Comparison of ENCODE assay signal across 13 cellular contexts in genomic region chr9:125332527-125332926, GRCh38.
DNase-seq lines count a peak whose midpoint lies in the region; ATAC-seq, FAIRE-seq and TF ChIP-seq lines count a peak whose summit lies in the region.
"Had no signal": no experiment of that assay in that cellular context is flagged by ENCODE, and none has a peak within 500 bp of the region (broad histone marks: within the 10 kb centered on the region; RNA-seq: fewer than 3 reads in every experiment).

No MANE protein-coding gene starts in this region.

- no peak for FAIRE-seq in urothelium cell line (lab: Jason Lieb, UNC)
- FAIRE-seq: bronchial epithelial cell had no signal

- TF ChIP-seq EP300 in transverse colon (IDR thresholded peaks at IDR 0.05; ENCODE audit: low read depth) = no peak

- TF ChIP-seq POLR2A in transverse colon (IDR thresholded peaks at IDR 0.05) = no peak

- H3K9me3 ChIP-seq in transverse colon = no peaks in the 10 kb centered on the region
- H3K9me3 ChIP-seq: heart right ventricle had no signal

- TF ChIP-seq CTCF in GM12864 (IDR thresholded peaks at IDR 0.05; ENCODE audit: low read depth, low read length, missing control alignments) (no peak), transverse colon (IDR thresholded peaks at IDR 0.05) (no peak), type B pancreatic cell (conservative IDR thresholded peaks at IDR 0.05) (no peak)

- peaks cover 0 to 57% (median 23%) of the 10 kb centered on the region in 4 donors for H3K36me3 ChIP-seq in transverse colon

- DNase-seq in GM12864 (ENCODE audit: low read depth) (peak; percentile 48), GM19240 (ENCODE audit: insufficient read length, low spot score) (peak; percentile 32), transverse colon (no peak), urothelium cell line (ENCODE audit: low spot score) (no peak), type B pancreatic cell (ENCODE audit: extremely low spot score, unreplicated experiment) (no peak)
- DNase-seq in activated naive CD8-positive, alpha-beta T cell treated with anti-CD3 and anti-CD28 coated beads, Interleukin-2, amount 10 ng/mL, durations not matched to agents 7 days and 5 days = no peak
- DNase-seq: DMS53, heart right ventricle, NCI-H146, nephron progenitor cell had no signal

- 76 to 77% methylated on average over 3 of the region's 3 CpGs for WGBS in transverse colon (ENCODE audit: low coverage in 1 of 2), 2 donors

- no peak overlapping the region for H3K4me3 ChIP-seq in GM12864 (ENCODE audit: low read depth, low read length)
- no peak overlapping the region for H3K4me3 ChIP-seq in transverse colon
- H3K4me3 ChIP-seq: heart right ventricle had no signal

- POLR2A ChIA-PET in activated naive CD8-positive, alpha-beta T cell treated with anti-CD3 and anti-CD28 coated beads, Interleukin-2, amount 10 ng/mL, durations not matched to agents 7 days and 5 days (lab: Charles Lee) = no interaction called here

- ATAC-seq in HG03342 (IDR thresholded peaks at IDR 0.05; ENCODE audit: unreplicated experiment) (peak; percentile 77), GM18873 (IDR thresholded peaks at IDR 0.05; ENCODE audit: low FRiP score, unreplicated experiment) (no peak)
- peak; percentile 68 for ATAC-seq in activated naive CD8-positive, alpha-beta T cell treated with anti-CD3 and anti-CD28 coated beads, Interleukin-2, amount 10 ng/mL, durations not matched to agents 7 days and 5 days (ENCODE audit: low read depth)

- H3K9me3 Mint-ChIP-seq in activated naive CD8-positive, alpha-beta T cell treated with anti-CD3 and anti-CD28 coated beads, Interleukin-2, amount 10 ng/mL, durations not matched to agents 7 days and 5 days = no peaks in the 10 kb centered on the region
- H3K9me3 Mint-ChIP-seq in type B pancreatic cell = no peaks in the 10 kb centered on the region
- H3K9me3 Mint-ChIP-seq: nephron progenitor cell had no signal

- H3K36me3 Mint-ChIP-seq in activated naive CD8-positive, alpha-beta T cell treated with anti-CD3 and anti-CD28 coated beads, Interleukin-2, amount 10 ng/mL, durations not matched to agents 7 days and 5 days = peaks cover 34% of the 10 kb centered on the region
- H3K36me3 Mint-ChIP-seq in type B pancreatic cell = peaks cover 25% of the 10 kb centered on the region

- peaks cover 11% of the 10 kb centered on the region for H3K4me1 Mint-ChIP-seq in activated naive CD8-positive, alpha-beta T cell treated with anti-CD3 and anti-CD28 coated beads, Interleukin-2, amount 10 ng/mL, durations not matched to agents 7 days and 5 days
- no peaks in the 10 kb centered on the region for H3K4me1 Mint-ChIP-seq in type B pancreatic cell (ENCODE audit: unreplicated experiment)

- no peak overlapping the region for H3K27ac ChIP-seq in transverse colon

- no peaks in the 10 kb centered on the region for H3K4me1 ChIP-seq in transverse colon

- H3K27me3 Mint-ChIP-seq in activated naive CD8-positive, alpha-beta T cell treated with anti-CD3 and anti-CD28 coated beads, Interleukin-2, amount 10 ng/mL, durations not matched to agents 7 days and 5 days = no peaks in the 10 kb centered on the region
- H3K27me3 Mint-ChIP-seq in type B pancreatic cell = no peaks in the 10 kb centered on the region

- H3K4me3 Mint-ChIP-seq in activated naive CD8-positive, alpha-beta T cell treated with anti-CD3 and anti-CD28 coated beads, Interleukin-2, amount 10 ng/mL, durations not matched to agents 7 days and 5 days = no peak overlapping the region
- no peak overlapping the region for H3K4me3 Mint-ChIP-seq in type B pancreatic cell
- H3K4me3 Mint-ChIP-seq: nephron progenitor cell had no signal

- intact Hi-C loops in transverse colon (cut with DNase I; ENCODE audit: low total_unique reads) = no loop called here

- H3K27ac Mint-ChIP-seq in activated naive CD8-positive, alpha-beta T cell treated with anti-CD3 and anti-CD28 coated beads, Interleukin-2, amount 10 ng/mL, durations not matched to agents 7 days and 5 days = no peak overlapping the region
- no peak overlapping the region for H3K27ac Mint-ChIP-seq in type B pancreatic cell
- H3K27ac Mint-ChIP-seq: nephron progenitor cell had no signal

- in situ Hi-C loops in transverse colon (cut with MboI; ENCODE audit: low pct_ligation_motif_present in 1 of 4, low pct_unique_long_range_greater_than_20kb in 1 of 4, low sequenced_read_pairs in 3 of 4) = no loop called here

- H3K27me3 ChIP-seq in transverse colon = no peaks in the 10 kb centered on the region
- H3K27me3 ChIP-seq: heart right ventricle had no signal

Comparison
In these comparisons a context has a peak if more than half of its experiments do, and no peak if none do; other contexts are left out.
1. DNase-seq: peak in GM12864 (single experiment) and GM19240 (single experiment); none in activated naive CD8-positive, alpha-beta T cell treated with anti-CD3 and anti-CD28 coated beads, Interleukin-2, amount 10 ng/mL, durations not matched to agents 7 days and 5 days (single experiment), transverse colon (single experiment), urothelium cell line (single experiment) and type B pancreatic cell (single experiment).